Comparison of ENCODE assay signal across 10 cellular contexts in the genomic region with DNA sequence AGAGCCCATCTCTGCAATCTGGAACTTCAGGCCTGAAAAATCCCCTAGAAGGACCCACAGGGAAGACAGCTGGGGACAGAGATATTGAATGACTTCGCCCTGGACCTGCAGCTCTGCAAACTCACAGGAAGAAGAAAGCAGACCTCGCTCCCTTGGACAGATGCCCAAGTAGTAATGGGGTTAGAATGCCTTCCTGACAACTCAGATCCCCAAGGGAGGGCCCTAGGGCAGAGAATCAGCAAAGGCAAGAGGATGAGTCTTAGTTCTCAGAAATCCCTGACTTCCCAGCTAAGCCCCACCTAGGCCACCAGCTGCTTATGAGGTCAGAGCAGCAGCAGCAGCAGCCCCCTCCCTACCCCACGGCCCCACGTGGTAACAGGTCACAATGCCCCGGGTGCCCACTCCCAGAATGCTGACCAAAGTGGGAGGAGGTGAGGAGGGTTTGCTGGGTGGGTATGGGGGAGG. TPM values are rescaled to one million over a fixed set of nuclear protein-coding genes. Genes with fewer than 3 reads are reported as not detected.
DNase-seq lines count a peak whose midpoint lies in the region; FAIRE-seq and TF ChIP-seq lines count a peak whose summit lies in the region.
"Had no signal": no experiment of that assay in that cellular context is flagged by ENCODE, and none has a peak within 500 bp of the region (broad histone marks: within the 10 kb centered on the region; RNA-seq: fewer than 3 reads in every experiment).

A gene with protein sequence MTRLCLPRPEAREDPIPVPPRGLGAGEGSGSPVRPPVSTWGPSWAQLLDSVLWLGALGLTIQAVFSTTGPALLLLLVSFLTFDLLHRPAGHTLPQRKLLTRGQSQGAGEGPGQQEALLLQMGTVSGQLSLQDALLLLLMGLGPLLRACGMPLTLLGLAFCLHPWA (plus strand): TSS at position 401 of the 465 bp plus-strand sequence. CDS start 198 bp downstream, outside the sequence.

- DNase-seq in ACHN, result peak; percentile 89
- DNase-seq in HTR-8/SVneo (ENCODE audit: insufficient read length, low spot score), result peak; percentile 94
- DNase-seq in amniotic stem cell (lab: John Stamatoyannopoulos, UW), result peak; percentile 94
- DNase-seq in islet precursor cell, result peak; percentile 88
- DNase-seq in cerebellar cortex (ENCODE audit: low spot score), result no peak
- DNase-seq in dorsolateral prefrontal cortex, result no peak
- no peak for DNase-seq in NCI-H187 (lab: John Stamatoyannopoulos, UW)
- no peak for DNase-seq in stimulated activated naive CD4-positive, alpha-beta T cell (lab: John Stamatoyannopoulos, UW)
- DNase-seq: right lobe of liver, T-helper 1 cell had no signal

- H3K27ac ChIP-seq in dorsolateral prefrontal cortex, result no peak within 1 kb of the TSS
- H3K27ac ChIP-seq: right lobe of liver had no signal

- in situ Hi-C loops in ACHN (cut with HindIII; ENCODE audit: low pct_ligation_motif_present, low pct_unique_long_range_greater_than_20kb, low sequenced_read_pairs), result no loop called here

- intact Hi-C loops in dorsolateral prefrontal cortex (cut with DNase I), result no loop called here

- peak; percentile 91 for FAIRE-seq in HTR-8/SVneo (lab: Jason Lieb, UNC)

- no peak within 1 kb of the TSS for H3K4me3 ChIP-seq in dorsolateral prefrontal cortex
- H3K4me3 ChIP-seq: right lobe of liver had no signal

- no peak for TF ChIP-seq CTCF in dorsolateral prefrontal cortex (IDR thresholded peaks at IDR 0.05 in 54 of 56, conservative IDR thresholded peaks at IDR 0.05 in 2 of 56; ENCODE audit: low read depth in 1 of 56, partially characterized antibody in 56 of 56)

- H3K27me3 ChIP-seq in dorsolateral prefrontal cortex, result peaks cover 0 to 43% (median 17%) of the 10 kb centered on the region in 45 donors
- H3K27me3 ChIP-seq: right lobe of liver had no signal

RNA-seq across cellular contexts. Expression of the gene that starts here (rescaled TPM):
- total RNA-seq in dorsolateral prefrontal cortex, result not detected
- total RNA-seq: right lobe of liver had no signal

Comparison
In these comparisons a context has a peak if more than half of its experiments do, and no peak if none do; other contexts are left out.
1. DNase-seq: peak in ACHN (single experiment), HTR-8/SVneo (single experiment), amniotic stem cell (single experiment) and islet precursor cell (single experiment); none in cerebellar cortex (single experiment), dorsolateral prefrontal cortex (0 of 10), NCI-H187 (0 of 2) and stimulated activated naive CD4-positive, alpha-beta T cell (0 of 6).